In the genomic region with DNA sequence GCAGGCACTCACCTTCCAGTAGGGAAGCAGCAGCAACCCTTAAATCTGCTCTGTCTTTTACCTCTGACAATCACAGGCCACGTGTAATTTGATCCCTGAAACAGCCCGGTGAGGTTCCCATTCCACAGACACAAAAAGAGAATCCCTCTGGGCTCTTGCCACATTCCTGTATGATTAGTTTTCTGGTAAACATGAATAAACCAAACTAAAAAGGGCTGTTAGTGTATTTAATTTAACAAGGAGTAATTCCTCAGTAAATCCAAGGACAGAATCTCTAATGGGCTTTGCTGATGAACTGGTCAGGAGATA, we compare ENCODE assay signal across 10 cellular contexts.
DNase-seq lines count a peak whose midpoint lies in the region; FAIRE-seq and TF ChIP-seq lines count a peak whose summit lies in the region.
"Had no signal": no experiment of that assay in that cellular context is flagged by ENCODE, and none has a peak within 500 bp of the region (broad histone marks: within the 10 kb centered on the region; RNA-seq: fewer than 3 reads in every experiment).

No MANE protein-coding gene starts in this region.

- no peak overlapping the region for H2AFZ ChIP-seq in H1 (ENCODE audit: low read length)

- H3K79me2 ChIP-seq in H1 (ENCODE audit: control insufficient read depth in 1 of 2, insufficient read depth in 2 of 2, low read length in 2 of 2) = no peaks in the 10 kb centered on the region

- no peak overlapping the region for H3K27ac ChIP-seq in H1 (ENCODE audit: low read depth, low read length)

- H2BK5ac ChIP-seq in H1 (ENCODE audit: low read depth, low read length) = 0 out of 2 replicates have a peak overlapping the region, but pooled peaks have one; percentile 89

- H3K18ac ChIP-seq in H1 (ENCODE audit: extremely low read depth, low read length) = no peak overlapping the region

- no peak overlapping the region for H3K14ac ChIP-seq in H1 (ENCODE audit: insufficient read length)

- FAIRE-seq in H1 (lab: Jason Lieb, UNC) = peak; percentile 13

- 4% methylated on average over 2 of the region's 2 CpGs; no CpG with 5 or more reads in 1 of the 2 experiments for WGBS in H1 (ENCODE audit: extremely low coverage in 1 of 2, insufficient coverage in 1 of 2, insufficient read length in 1 of 2, insufficient replicate concordance in 2 of 2, low coverage in 1 of 2, low lambda C conversion rate in 2 of 2, missing lambda C conversion rate in 1 of 2), 2 experiments

- H3K4me1 ChIP-seq in H1 (replicated peaks in 1 of 4; ENCODE audit: control insufficient read depth in 3 of 4, insufficient read depth in 4 of 4, low read length in 3 of 4) = peaks cover 0 to 12% (median 7%) of the 10 kb centered on the region in 4 experiments; a peak in 6 of 7 replicates

- no peak for TF ChIP-seq EP300 in H1 (IDR thresholded peaks at IDR 0.05; ENCODE audit: borderline replicate concordance in 1 of 2, low read depth in 2 of 2, low read length in 2 of 2)

- no peak overlapping the region for H4K8ac ChIP-seq in H1 (ENCODE audit: extremely low read depth, insufficient read depth, low read length)

- H3K9ac ChIP-seq in H1 (replicated peaks in 1 of 4; ENCODE audit: extremely low read depth in 1 of 4, low read depth in 3 of 4, low read length in 3 of 4) = no peak overlapping the region

- H3K4ac ChIP-seq in H1 (replicated peaks; ENCODE audit: insufficient read length, low read depth, low read length) = no peak overlapping the region

- no peak for TF ChIP-seq CTCF in H1 (IDR thresholded peaks at IDR 0.05; ENCODE audit: control extremely low read depth in 1 of 3, insufficient read depth in 1 of 3, low read depth in 1 of 3, low read length in 3 of 3)

- DNase-seq in DMS 273 treated with DMSO at 0.1 percent for 48 hours (lab: John Stamatoyannopoulos, UW) = peak; percentile 79
- peak; percentile 51 for DNase-seq in NCI-H226
- no peak for DNase-seq in H1 (ENCODE audit: low read depth in 1 of 2, low spot score in 2 of 2)
- peak; percentile 37 for DNase-seq in myocyte (ENCODE audit: low read depth)
- DNase-seq in OCI-M1 (lab: John Stamatoyannopoulos, UW) = no peak
- no peak for DNase-seq in NCI-H1048 (lab: John Stamatoyannopoulos, UW)
- DNase-seq in mucosa of gallbladder (ENCODE audit: low spot score) = no peak
- DNase-seq in ureter (ENCODE audit: low spot score) = no peak
- DNase-seq: sigmoid colon, T-helper 9 cell had no signal

- TF ChIP-seq POLR2A in H1 (IDR thresholded peaks at IDR 0.05; ENCODE audit: control extremely low read depth in 1 of 2, low read depth in 2 of 2, low read length in 2 of 2) = no peak

- H2BK120ac ChIP-seq in H1 (replicated peaks; ENCODE audit: low read depth, low read length) = no peak overlapping the region

- no peak overlapping the region for H3K56ac ChIP-seq in H1 (replicated peaks; ENCODE audit: insufficient read length, low read depth, low read length)

- H3K23ac ChIP-seq in H1 (ENCODE audit: insufficient read length) = no peak overlapping the region

- POLR2A ChIA-PET in H1 (lab: Charles Lee; ENCODE audit: partially characterized antibody) = no interaction called here

- no peak overlapping the region for H2BK12ac ChIP-seq in H1 (ENCODE audit: low read depth, low read length)

- no peak overlapping the region for H2AK5ac ChIP-seq in H1 (ENCODE audit: low read depth, low read length)

- CTCF ChIA-PET in H1 (lab: Charles Lee; ENCODE audit: partially characterized antibody) = interaction anchor here (0.9 to 1.6 kb wide), 4 partner anchors 39 to 190 kb away, joined by 3 to 5 read pairs (median 4); no protein-coding TSS in a partner anchor

- H3K27me3 ChIP-seq in H1 (replicated peaks in 1 of 4; ENCODE audit: control insufficient read depth in 3 of 4, extremely low read depth in 1 of 4, insufficient read depth in 3 of 4, low read length in 3 of 4) = no peaks in the 10 kb centered on the region; a peak in 1 of 7 replicates
- H3K27me3 ChIP-seq: sigmoid colon had no signal

- H2BK15ac ChIP-seq in H1 (ENCODE audit: low read length) = no peak overlapping the region; the same call in 1 of the 2 replicates

- no peak for TF ChIP-seq RAD21 in H1 (IDR thresholded peaks at IDR 0.05 in 1 of 2, conservative IDR thresholded peaks at IDR 0.05 in 1 of 2; ENCODE audit: low read depth in 2 of 2, low read length in 2 of 2)

- no peaks in the 10 kb centered on the region for H3K79me1 ChIP-seq in H1 (ENCODE audit: low read depth, low read length)

- no peak overlapping the region for H4K5ac ChIP-seq in H1 (ENCODE audit: insufficient read length, low read depth, low read length)

- H3K4me3 ChIP-seq in H1 (ENCODE audit: extremely low read depth in 1 of 4, insufficient read depth in 2 of 4, low read depth in 3 of 4, low read length in 4 of 4) = no peak overlapping the region
- H3K4me3 ChIP-seq: sigmoid colon had no signal

- 0 out of 4 replicates have a peak overlapping the region, but pooled peaks of 1 of the 2 experiments have one; percentile 19 for H3K4me2 ChIP-seq in H1 (ENCODE audit: insufficient read depth in 1 of 2, low read depth in 2 of 2, low read length in 2 of 2)

- H3K36me3 ChIP-seq in H1 (ENCODE audit: control insufficient read depth in 2 of 4, insufficient read depth in 4 of 4, low read length in 3 of 4) = no peaks in the 10 kb centered on the region
- H3K36me3 ChIP-seq: sigmoid colon had no signal

- peaks cover 0 to 2% of the 10 kb centered on the region in 2 experiments; a peak in 2 of 4 replicates for H3K9me3 ChIP-seq in H1 (ENCODE audit: insufficient read depth in 2 of 2, low read depth in 1 of 2, low read length in 1 of 2)

- H2BK20ac ChIP-seq in H1 (ENCODE audit: low read length) = peak overlapping the region; percentile 16; the same call in 1 of the 2 replicates

- H4K20me1 ChIP-seq in H1 (replicated peaks in 1 of 2; ENCODE audit: control insufficient read depth in 1 of 2, insufficient read depth in 2 of 2, low read length in 2 of 2) = no peaks in the 10 kb centered on the region

- H4K91ac ChIP-seq in H1 (replicated peaks; ENCODE audit: insufficient read length, low read length) = no peak overlapping the region

- no peaks in the 10 kb centered on the region for H3K23me2 ChIP-seq in H1 (ENCODE audit: low read depth, low read length)

TF ChIP-seq in H1, 55 proteins besides CTCF, POLR2A, EP300 and RAD21:
- TF ChIP-seq TCF12 (IDR thresholded peaks at IDR 0.05; ENCODE audit: low read depth, low read length) = no peak
- TF ChIP-seq SUZ12 (IDR thresholded peaks at IDR 0.05; ENCODE audit: low read length) = no peak
- no peak for TF ChIP-seq RBBP5 (IDR thresholded peaks at IDR 0.05; ENCODE audit: borderline replicate concordance, low read depth, low read length)
TF ChIP-seq in H1: peak in this region for 0.

Comparison
In these comparisons a context has a peak if more than half of its experiments do, and no peak if none do; other contexts are left out.
1. DNase-seq: peak in DMS 273 treated with DMSO at 0.1 percent for 48 hours (single experiment), NCI-H226 (single experiment) and myocyte (single experiment); none in H1 (0 of 2), OCI-M1 (single experiment), NCI-H1048 (single experiment), mucosa of gallbladder (single experiment) and ureter (single experiment).